Comparison of ENCODE assay signal across 15 cellular contexts in the genomic region with DNA sequence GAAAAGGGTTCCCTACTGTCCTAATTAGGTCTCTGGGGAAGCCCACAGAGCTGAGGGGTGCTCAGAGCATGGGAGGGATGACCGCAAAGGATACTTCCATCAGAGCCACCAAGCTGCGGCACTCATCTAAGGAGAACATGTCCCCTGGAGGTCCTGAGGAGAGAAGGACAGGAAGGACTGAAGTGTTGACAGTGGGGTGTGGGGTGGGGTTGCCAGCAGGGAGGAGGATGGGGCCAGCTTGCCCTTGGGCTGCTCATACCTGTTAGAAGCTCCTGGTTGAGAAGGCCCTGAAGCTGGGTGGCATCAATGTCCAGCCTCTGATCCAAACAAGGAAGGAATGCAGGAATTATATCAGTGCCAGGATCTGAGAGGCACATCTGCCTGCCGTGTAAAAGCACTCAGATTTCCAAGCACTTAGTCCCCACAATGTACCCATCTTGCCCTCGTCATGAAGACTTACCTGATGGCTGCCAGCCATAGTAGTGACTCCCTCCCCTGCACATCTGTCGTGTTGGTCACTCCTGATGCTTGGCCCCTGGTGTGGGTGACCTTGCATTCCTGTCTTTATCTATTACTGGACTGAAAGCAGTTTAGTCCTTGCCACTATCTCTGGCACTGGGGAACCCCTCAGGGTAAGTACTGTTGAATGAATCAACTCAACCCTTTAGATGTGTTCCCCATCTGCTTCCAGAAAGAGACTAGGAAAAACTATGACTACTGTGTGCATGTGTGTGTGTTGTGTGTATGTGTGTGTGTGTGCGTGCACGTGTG.
DNase-seq lines count a peak whose midpoint lies in the region; ATAC-seq, FAIRE-seq and TF ChIP-seq lines count a peak whose summit lies in the region.
"Had no signal": no experiment of that assay in that cellular context is flagged by ENCODE, and none has a peak within 500 bp of the region (broad histone marks: within the 10 kb centered on the region; RNA-seq: fewer than 3 reads in every experiment).

No MANE protein-coding gene starts in this region.

- no peak overlapping the region for H3K4me2 ChIP-seq in SK-N-SH

- peaks cover 1 to 18% (median 7%) of the 10 kb centered on the region in 3 donors for H3K27me3 Mint-ChIP-seq in CD14-positive monocyte (ENCODE audit: low read depth in 3 of 3)

- H3K36me3 ChIP-seq in SK-N-SH (replicated peaks in 1 of 2; ENCODE audit: control insufficient read depth in 1 of 2, insufficient read depth in 2 of 2, low read length in 1 of 2): no peaks in the 10 kb centered on the region
- no peaks in the 10 kb centered on the region for H3K36me3 ChIP-seq in kidney (ENCODE audit: control insufficient read depth in 1 of 2, insufficient read depth in 2 of 2, low read length in 2 of 2)
- H3K36me3 ChIP-seq in sigmoid colon: no peaks in the 10 kb centered on the region
- no peaks in the 10 kb centered on the region for H3K36me3 ChIP-seq in mucosa of descending colon (ENCODE audit: low read depth)

- H3K4me1 ChIP-seq in SK-N-SH (ENCODE audit: control insufficient read depth in 1 of 2, insufficient read depth in 2 of 2, low read depth in 1 of 2, low read length in 1 of 2) (peaks cover 0 to 34% of the 10 kb centered on the region in 2 experiments; a peak in 2 of 4 replicates), kidney (ENCODE audit: control insufficient read depth in 1 of 2, insufficient read depth in 1 of 2, low read depth in 1 of 2, low read length in 2 of 2) (no peaks in the 10 kb centered on the region), sigmoid colon (no peaks in the 10 kb centered on the region), mucosa of descending colon (ENCODE audit: low read depth) (no peaks in the 10 kb centered on the region)

- no peak for TF ChIP-seq RAD21 in SK-N-SH (IDR thresholded peaks at IDR 0.05; ENCODE audit: low read length)

- POLR2A ChIA-PET in SK-N-SH (lab: Yijun Ruan, JAX): interaction anchor here (0.6 kb wide), 1 partner anchor 35 kb away, joined by 4 read pairs; no protein-coding TSS in a partner anchor

- H3K27ac ChIP-seq in SK-N-SH (ENCODE audit: low read depth in 2 of 2, low read length in 1 of 2) (no peak overlapping the region), kidney (ENCODE audit: low read depth in 2 of 2, low read length in 2 of 2) (no peak overlapping the region), sigmoid colon (no peak overlapping the region)

- no peak overlapping the region for H3K27ac Mint-ChIP-seq in CD14-positive monocyte
- H3K27ac Mint-ChIP-seq: B cell, H9 had no signal

- no peak overlapping the region for H3K4me3 ChIP-seq in SK-N-SH (ENCODE audit: low read depth in 2 of 2, low read length in 1 of 2)
- no peak overlapping the region for H3K4me3 ChIP-seq in kidney (ENCODE audit: low read length in 2 of 2)
- no peak overlapping the region for H3K4me3 ChIP-seq in sigmoid colon
- H3K4me3 ChIP-seq in mucosa of descending colon: no peak overlapping the region

- H3K27me3 ChIP-seq in SK-N-SH (ENCODE audit: insufficient read depth) (peaks cover 9% of the 10 kb centered on the region; the same call in 1 of the 2 replicates), sigmoid colon (no peaks in the 10 kb centered on the region)

- TF ChIP-seq CTCF in CD14-positive monocyte (IDR thresholded peaks at IDR 0.05): no peak
- TF ChIP-seq CTCF in SK-N-SH (IDR thresholded peaks at IDR 0.05): no peak
- no peak for TF ChIP-seq CTCF in kidney (IDR thresholded peaks at IDR 0.05; ENCODE audit: borderline replicate concordance, extremely low read depth, insufficient read depth)
- no peak for TF ChIP-seq CTCF in sigmoid colon (IDR thresholded peaks at IDR 0.05)
- TF ChIP-seq CTCF in mucosa of descending colon (IDR thresholded peaks at IDR 0.05): no peak

- H3K9me3 Mint-ChIP-seq in CD14-positive monocyte: peaks cover 0 to 3% (median 0%) of the 10 kb centered on the region in 7 donors
- H3K9me3 Mint-ChIP-seq: CD4-positive, alpha-beta memory T cell; H9 had no signal

- CTCF ChIA-PET in SK-N-SH (lab: Yijun Ruan, JAX): interaction anchor here (0.9 to 1.7 kb wide), 5 partner anchors 10 to 432 kb away, joined by 3 to 7 read pairs (median 4); no protein-coding TSS in a partner anchor

- 38% methylated on average over 7 of the region's 7 CpGs for whole genome bisulfite sequencing in SK-N-SH (ENCODE audit: low lambda C conversion rate)
- WGBS in sigmoid colon, 2 donors: 83 to 84% methylated on average over 7 of the region's 7 CpGs

- no peaks in the 10 kb centered on the region for H3F3A ChIP-seq in SK-N-SH (replicated peaks; ENCODE audit: insufficient read depth)

- H2AFZ ChIP-seq in SK-N-SH (ENCODE audit: low read depth): no peak overlapping the region

- ATAC-seq in HG02938 (IDR thresholded peaks at IDR 0.05; ENCODE audit: unreplicated experiment) (no peak), HG02588 (IDR thresholded peaks at IDR 0.05; ENCODE audit: unreplicated experiment) (no peak), mucosa of descending colon (no peak)

- H3K36me3 Mint-ChIP-seq in CD14-positive monocyte: no peaks in the 10 kb centered on the region
- H3K36me3 Mint-ChIP-seq: CD4-positive, alpha-beta memory T cell had no signal

- no peaks in the 10 kb centered on the region for H3K9me2 ChIP-seq in SK-N-SH

- DNase-seq in CD14-positive monocyte (ENCODE audit: low spot score) (peak; percentile 10), SK-N-SH (peak; percentile 69), kidney (peak; percentile 25), sigmoid colon (peak; percentile 48), mucosa of descending colon (no peak)
- DNase-seq: C1 segment of cervical spinal cord; CD4-positive, alpha-beta memory T cell; DMS79; GOT3; H9 had no signal

- no peaks in the 10 kb centered on the region for H4K20me1 ChIP-seq in SK-N-SH (ENCODE audit: insufficient read depth)

- H3K79me2 ChIP-seq in SK-N-SH (ENCODE audit: insufficient read depth): no peaks in the 10 kb centered on the region

- FAIRE-seq in kidney (lab: Jason Lieb, UNC): no peak
- FAIRE-seq: A204.1, GM12891 had no signal

- no peak for TF ChIP-seq POLR2A in sigmoid colon (IDR thresholded peaks at IDR 0.05)

- H3K4me1 Mint-ChIP-seq in CD14-positive monocyte: no peaks in the 10 kb centered on the region
- H3K4me1 Mint-ChIP-seq: B cell; CD4-positive, alpha-beta memory T cell had no signal

- TF ChIP-seq EP300 in SK-N-SH (IDR thresholded peaks at IDR 0.05; ENCODE audit: borderline replicate concordance in 1 of 2, low read depth in 1 of 2, low read length in 1 of 2) (peak in 1 of 2 experiments; percentile 77; a peak in 1 of 4 replicates), sigmoid colon (IDR thresholded peaks at IDR 0.05) (no peak)

- H3K9ac ChIP-seq in SK-N-SH (no peak overlapping the region), kidney (ENCODE audit: low read length in 2 of 2) (no peak overlapping the region)

- no peak overlapping the region for H3K4me3 Mint-ChIP-seq in CD14-positive monocyte
- H3K4me3 Mint-ChIP-seq: B cell; CD4-positive, alpha-beta memory T cell; H9 had no signal

- H3K9me3 ChIP-seq in SK-N-SH (no peaks in the 10 kb centered on the region), kidney (ENCODE audit: control insufficient read depth in 1 of 2, low read length in 2 of 2) (no peaks in the 10 kb centered on the region), sigmoid colon (no peaks in the 10 kb centered on the region), mucosa of descending colon (no peaks in the 10 kb centered on the region)

- intact Hi-C loops in CD14-positive monocyte (cut with micrococcal nuclease) (no loop called here), kidney (cut with DNase I) (no loop called here), sigmoid colon (cut with DNase I) (no loop called here), mucosa of descending colon (cut with DNase I, micrococcal nuclease) (no loop called here)

TF ChIP-seq in SK-N-SH, 30 proteins besides CTCF, POLR2A, EP300 and RAD21 (continues in another document):
- TF ChIP-seq, protein P1, sequence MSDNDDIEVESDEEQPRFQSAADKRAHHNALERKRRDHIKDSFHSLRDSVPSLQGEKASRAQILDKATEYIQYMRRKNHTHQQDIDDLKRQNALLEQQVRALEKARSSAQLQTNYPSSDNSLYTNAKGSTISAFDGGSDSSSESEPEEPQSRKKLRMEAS (IDR thresholded peaks at IDR 0.05; ENCODE audit: low read depth): no peak
- TF ChIP-seq, protein P2, sequence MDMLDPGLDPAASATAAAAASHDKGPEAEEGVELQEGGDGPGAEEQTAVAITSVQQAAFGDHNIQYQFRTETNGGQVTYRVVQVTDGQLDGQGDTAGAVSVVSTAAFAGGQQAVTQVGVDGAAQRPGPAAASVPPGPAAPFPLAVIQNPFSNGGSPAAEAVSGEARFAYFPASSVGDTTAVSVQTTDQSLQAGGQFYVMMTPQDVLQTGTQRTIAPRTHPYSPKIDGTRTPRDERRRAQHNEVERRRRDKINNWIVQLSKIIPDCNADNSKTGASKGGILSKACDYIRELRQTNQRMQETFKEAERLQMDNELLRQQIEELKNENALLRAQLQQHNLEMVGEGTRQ (IDR thresholded peaks at IDR 0.05; ENCODE audit: borderline replicate concordance, low read depth, low read length): no peak
- TF ChIP-seq ELF1 (IDR thresholded peaks at IDR 0.05) (no peak), EZH2phosphoT487 (IDR thresholded peaks at IDR 0.05; ENCODE audit: borderline replicate concordance, low read depth) (no peak), FOXM1 (IDR thresholded peaks at IDR 0.05; ENCODE audit: low read depth) (no peak), SIN3A (IDR thresholded peaks at IDR 0.05; ENCODE audit: borderline replicate concordance, low read depth, low read length) (no peak), TCF12 (IDR thresholded peaks at IDR 0.05) (no peak), GATA2 (CRISPR knock-in tag; IDR thresholded peaks at IDR 0.05) (peak; percentile 59; the same call in 1 of the 2 replicates), JUND (IDR thresholded peaks at IDR 0.05) (no peak), YY1 (IDR thresholded peaks at IDR 0.05; ENCODE audit: low read depth) (no peak), CHD2 (IDR thresholded peaks at IDR 0.05; ENCODE audit: low read length, partially characterized antibody) (peak; percentile 35)
- TF ChIP-seq, protein P3, sequence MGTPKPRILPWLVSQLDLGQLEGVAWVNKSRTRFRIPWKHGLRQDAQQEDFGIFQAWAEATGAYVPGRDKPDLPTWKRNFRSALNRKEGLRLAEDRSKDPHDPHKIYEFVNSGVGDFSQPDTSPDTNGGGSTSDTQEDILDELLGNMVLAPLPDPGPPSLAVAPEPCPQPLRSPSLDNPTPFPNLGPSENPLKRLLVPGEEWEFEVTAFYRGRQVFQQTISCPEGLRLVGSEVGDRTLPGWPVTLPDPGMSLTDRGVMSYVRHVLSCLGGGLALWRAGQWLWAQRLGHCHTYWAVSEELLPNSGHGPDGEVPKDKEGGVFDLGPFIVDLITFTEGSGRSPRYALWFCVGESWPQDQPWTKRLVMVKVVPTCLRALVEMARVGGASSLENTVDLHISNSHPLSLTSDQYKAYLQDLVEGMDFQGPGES (IDR thresholded peaks at IDR 0.05; ENCODE audit: low read depth, low read length): no peak

Comparison
In these comparisons a context has a peak if more than half of its experiments do, and no peak if none do; other contexts are left out.
1. DNase-seq: peak in CD14-positive monocyte (single experiment), SK-N-SH (single experiment), kidney (single experiment) and sigmoid colon (single experiment); none in mucosa of descending colon (0 of 3).